14 cellular contexts compared by ENCODE assay signal in genomic region chr9:20551236-20551635, GRCh38.
DNase-seq lines count a peak whose midpoint lies in the region; ATAC-seq and TF ChIP-seq lines count a peak whose summit lies in the region.
"Had no signal": no experiment of that assay in that cellular context is flagged by ENCODE, and none has a peak within 500 bp of the region (broad histone marks: within the 10 kb centered on the region; RNA-seq: fewer than 3 reads in every experiment).

No MANE protein-coding gene starts in this region.

- H3K27me3 Mint-ChIP-seq in activated naive CD4-positive, alpha-beta T cell treated with anti-CD3 and anti-CD28 coated beads, Interleukin-2, amount 10 ng/mL, durations not matched to agents 7 days and 5 days: no peaks in the 10 kb centered on the region
- H3K27me3 Mint-ChIP-seq in activated naive CD4-positive, alpha-beta T cell treated with anti-CD3 and anti-CD28 coated beads for 36 hours (ENCODE audit: low read depth): no peaks in the 10 kb centered on the region
- H3K27me3 Mint-ChIP-seq in stimulated activated naive B cell treated with anti-CD40 and anti-IgM and Interleukin-4, amounts not matched to agents 10 μg/mL and 1 μg/mL and 100 μg/mL, for 72 hours: no peaks in the 10 kb centered on the region

- intact Hi-C loops in activated naive CD4-positive, alpha-beta T cell treated with anti-CD3 and anti-CD28 coated beads for 36 hours (cut with micrococcal nuclease): loop anchor here (10.0 kb wide), 1 partner anchor 1076 kb away; no protein-coding TSS in a partner anchor

- CTCF ChIA-PET in activated naive CD4-positive, alpha-beta T cell treated with anti-CD3 and anti-CD28 coated beads, Interleukin-2, amount 10 ng/mL, durations not matched to agents 7 days and 5 days (lab: Charles Lee): interaction anchor here (1.9 kb wide), 1 partner anchor 28 kb away, joined by 3 read pairs; no protein-coding TSS in a partner anchor
- CTCF ChIA-PET in activated naive CD4-positive, alpha-beta T cell treated with anti-CD3 and anti-CD28 coated beads for 36 hours (lab: Charles Lee): interaction anchor here (1.0 to 2.0 kb wide), 3 partner anchors 11 to 71 kb away, joined by 3 to 5 read pairs (median 4); partner anchors contain the start of gene MLLT3

- H3K27ac Mint-ChIP-seq in activated naive CD4-positive, alpha-beta T cell treated with anti-CD3 and anti-CD28 coated beads, Interleukin-2, amount 10 ng/mL, durations not matched to agents 7 days and 5 days: peak overlapping the region; percentile 91
- H3K27ac Mint-ChIP-seq in activated naive CD4-positive, alpha-beta T cell treated with anti-CD3 and anti-CD28 coated beads for 36 hours: no peak overlapping the region
- peak overlapping the region; percentile 25 for H3K27ac Mint-ChIP-seq in stimulated activated naive B cell treated with anti-CD40 and anti-IgM and Interleukin-4, amounts not matched to agents 10 μg/mL and 1 μg/mL and 100 μg/mL, for 72 hours

- peak overlapping the region; percentile 5 for H3K4me3 Mint-ChIP-seq in activated naive CD4-positive, alpha-beta T cell treated with anti-CD3 and anti-CD28 coated beads, Interleukin-2, amount 10 ng/mL, durations not matched to agents 7 days and 5 days
- H3K4me3 Mint-ChIP-seq in activated naive CD4-positive, alpha-beta T cell treated with anti-CD3 and anti-CD28 coated beads for 36 hours: no peak overlapping the region
- no peak overlapping the region for H3K4me3 Mint-ChIP-seq in stimulated activated naive B cell treated with anti-CD40 and anti-IgM and Interleukin-4, amounts not matched to agents 10 μg/mL and 1 μg/mL and 100 μg/mL, for 72 hours

- peaks cover 35% of the 10 kb centered on the region for H3K36me3 Mint-ChIP-seq in activated naive CD4-positive, alpha-beta T cell treated with anti-CD3 and anti-CD28 coated beads, Interleukin-2, amount 10 ng/mL, durations not matched to agents 7 days and 5 days
- H3K36me3 Mint-ChIP-seq in activated naive CD4-positive, alpha-beta T cell treated with anti-CD3 and anti-CD28 coated beads for 36 hours (ENCODE audit: low read depth): peaks cover 5% of the 10 kb centered on the region
- H3K36me3 Mint-ChIP-seq in stimulated activated naive B cell treated with anti-CD40 and anti-IgM and Interleukin-4, amounts not matched to agents 10 μg/mL and 1 μg/mL and 100 μg/mL, for 72 hours: no peaks in the 10 kb centered on the region

- no peak for TF ChIP-seq CTCF in VCaP (conservative IDR thresholded peaks at IDR 0.05)

- no peak for ATAC-seq in stimulated activated naive B cell treated with anti-CD40 and anti-IgM and Interleukin-4, amounts not matched to agents 10 μg/mL and 1 μg/mL and 100 μg/mL, for 72 hours (replicated peaks)
- no peak for ATAC-seq in HG02970 (IDR thresholded peaks at IDR 0.05; ENCODE audit: low FRiP score, unreplicated experiment)
- ATAC-seq in GM19023 (IDR thresholded peaks at IDR 0.05; ENCODE audit: unreplicated experiment): no peak
- ATAC-seq: HCT116, left cardiac atrium had no signal

- no peak for DNase-seq in activated naive CD4-positive, alpha-beta T cell treated with anti-CD3 and anti-CD28 coated beads, Interleukin-2, amount 10 ng/mL, durations not matched to agents 7 days and 5 days
- no peak for DNase-seq in activated naive CD4-positive, alpha-beta T cell treated with anti-CD3 and anti-CD28 coated beads for 36 hours
- DNase-seq in kidney tubule cell (ENCODE audit: low spot score): peak; percentile 93
- DNase-seq in stimulated activated naive B cell treated with anti-CD40 and anti-IgM and Interleukin-4, amounts not matched to agents 10 μg/mL and 1 μg/mL and 100 μg/mL, for 72 hours: no peak
- DNase-seq in hypothalamus (lab: John Stamatoyannopoulos, UW): no peak
- DNase-seq: ACHN; activated effector memory CD4-positive, alpha-beta T cell treated with Interleukin-2 at 50 U/mL for 16 hours; left cardiac atrium; testis had no signal

- H3K4me1 Mint-ChIP-seq in activated naive CD4-positive, alpha-beta T cell treated with anti-CD3 and anti-CD28 coated beads, Interleukin-2, amount 10 ng/mL, durations not matched to agents 7 days and 5 days: peaks cover 67% of the 10 kb centered on the region
- H3K4me1 Mint-ChIP-seq in activated naive CD4-positive, alpha-beta T cell treated with anti-CD3 and anti-CD28 coated beads for 36 hours (ENCODE audit: low read depth): peaks cover 56% of the 10 kb centered on the region
- peaks cover 17 to 34% of the 10 kb centered on the region in 2 donors for H3K4me1 Mint-ChIP-seq in stimulated activated naive B cell treated with anti-CD40 and anti-IgM and Interleukin-4, amounts not matched to agents 10 μg/mL and 1 μg/mL and 100 μg/mL, for 72 hours

- H3K9me3 Mint-ChIP-seq in activated naive CD4-positive, alpha-beta T cell treated with anti-CD3 and anti-CD28 coated beads, Interleukin-2, amount 10 ng/mL, durations not matched to agents 7 days and 5 days: no peaks in the 10 kb centered on the region
- H3K9me3 Mint-ChIP-seq in activated naive CD4-positive, alpha-beta T cell treated with anti-CD3 and anti-CD28 coated beads for 36 hours: no peaks in the 10 kb centered on the region
- no peaks in the 10 kb centered on the region for H3K9me3 Mint-ChIP-seq in stimulated activated naive B cell treated with anti-CD40 and anti-IgM and Interleukin-4, amounts not matched to agents 10 μg/mL and 1 μg/mL and 100 μg/mL, for 72 hours

- H3K27ac ChIP-seq in VCaP: peak overlapping the region; percentile 48
- H3K27ac ChIP-seq: neutrophil, testis had no signal
